Comparison of ENCODE assay signal across 22 cellular contexts in genomic region chr1:192100686-192101468, GRCh38. TPM values are rescaled to one million over a fixed set of nuclear protein-coding genes. Genes with fewer than 3 reads are reported as not detected.
DNase-seq lines count a peak whose midpoint lies in the region; ATAC-seq, FAIRE-seq and TF ChIP-seq lines count a peak whose summit lies in the region.
"Had no signal": no experiment of that assay in that cellular context is flagged by ENCODE, and none has a peak within 500 bp of the region (broad histone marks: within the 10 kb centered on the region; RNA-seq: fewer than 3 reads in every experiment).

No MANE protein-coding gene starts in this region.

- H3K9ac ChIP-seq in H1 (replicated peaks in 1 of 4; ENCODE audit: extremely low read depth in 1 of 4, low read depth in 3 of 4, low read length in 3 of 4): no peak overlapping the region
- no peak overlapping the region for H3K9ac ChIP-seq in keratinocyte (ENCODE audit: control insufficient read depth, extremely low read depth, insufficient read depth, low read length)
- H3K9ac ChIP-seq: KMS-11 had no signal

- H4K8ac ChIP-seq in H1 (ENCODE audit: extremely low read depth, insufficient read depth, low read length): no peak overlapping the region

- H2AFZ ChIP-seq in H1 (ENCODE audit: low read length): no peak overlapping the region
- peak overlapping the region; percentile 46 for H2AFZ ChIP-seq in keratinocyte (ENCODE audit: control insufficient read depth, low read length)

- H2BK12ac ChIP-seq in H1 (ENCODE audit: low read depth, low read length): no peak overlapping the region

- H3K27ac ChIP-seq in H1 (ENCODE audit: low read depth, low read length) (no peak overlapping the region), keratinocyte (ENCODE audit: control insufficient read depth, insufficient read depth, low read length) (no peak overlapping the region)
- H3K27ac ChIP-seq: A549, KMS-11, SJSA1 had no signal

- dilution Hi-C loops in keratinocyte (cut with MboI; ENCODE audit: extremely low pct_ligation_motif_present, low sequenced_read_pairs): no loop called here

- no peak for TF ChIP-seq POLR2A in H1 (IDR thresholded peaks at IDR 0.05; ENCODE audit: control extremely low read depth in 1 of 2, low read depth in 2 of 2, low read length in 2 of 2)

- H3K4me3 ChIP-seq in H1 (ENCODE audit: extremely low read depth in 1 of 4, insufficient read depth in 2 of 4, low read depth in 3 of 4, low read length in 4 of 4) (no peak overlapping the region), keratinocyte (ENCODE audit: control insufficient read depth in 2 of 3, extremely low read depth in 1 of 3, insufficient read depth in 2 of 3, low read depth in 1 of 3, low read length in 3 of 3) (no peak overlapping the region)
- H3K4me3 ChIP-seq: A549, HAP-1, SJSA1 had no signal

- peak; percentile 16 for FAIRE-seq in D721Med (lab: Jason Lieb, UNC)
- FAIRE-seq in H1 (lab: Jason Lieb, UNC): no peak
- FAIRE-seq in keratinocyte (lab: Jason Lieb, UNC): peak; percentile 75
- FAIRE-seq: A549 had no signal

- no peak overlapping the region for H3K56ac ChIP-seq in H1 (replicated peaks; ENCODE audit: insufficient read length, low read depth, low read length)

- H3K36me3 ChIP-seq in H1 (ENCODE audit: control insufficient read depth in 2 of 4, insufficient read depth in 4 of 4, low read length in 3 of 4) (no peaks in the 10 kb centered on the region), keratinocyte (ENCODE audit: control insufficient read depth in 2 of 2, extremely low read depth in 1 of 2, insufficient read depth in 2 of 2, low read length in 2 of 2) (no peaks in the 10 kb centered on the region)
- H3K36me3 ChIP-seq: HAP-1, SJSA1 had no signal

- H3K9me3 ChIP-seq in H1 (ENCODE audit: insufficient read depth in 2 of 2, low read depth in 1 of 2, low read length in 1 of 2): no peaks in the 10 kb centered on the region
- no peaks in the 10 kb centered on the region for H3K9me3 ChIP-seq in keratinocyte (ENCODE audit: control insufficient read depth, low read depth, low read length)
- H3K9me3 ChIP-seq: A549, HAP-1, SJSA1 had no signal

- no peak overlapping the region for H3K14ac ChIP-seq in H1 (ENCODE audit: insufficient read length)

- H4K20me1 ChIP-seq in H1 (replicated peaks in 1 of 2; ENCODE audit: control insufficient read depth in 1 of 2, insufficient read depth in 2 of 2, low read length in 2 of 2) (no peaks in the 10 kb centered on the region), keratinocyte (ENCODE audit: control insufficient read depth, extremely low read depth, insufficient read depth, low read length) (no peaks in the 10 kb centered on the region)

- no peaks in the 10 kb centered on the region for H3K79me1 ChIP-seq in H1 (ENCODE audit: low read depth, low read length)

- no peak overlapping the region for H2BK5ac ChIP-seq in H1 (ENCODE audit: low read depth, low read length)

- TF ChIP-seq CTCF in D721Med (IDR thresholded peaks at IDR 0.05; ENCODE audit: insufficient read depth, missing control alignments) (no peak), H1 (IDR thresholded peaks at IDR 0.05; ENCODE audit: control extremely low read depth in 1 of 3, insufficient read depth in 1 of 3, low read depth in 1 of 3, low read length in 3 of 3) (no peak), keratinocyte (optimal IDR thresholded peaks at IDR 0.05 in 1 of 3, IDR thresholded peaks at IDR 0.05 in 1 of 3, conservative IDR thresholded peaks at IDR 0.05 in 1 of 3; ENCODE audit: extremely low read depth in 1 of 3, insufficient read depth in 2 of 3, low read length in 3 of 3) (no peak)

- intact Hi-C loops in left ventricle myocardium superior (cut with micrococcal nuclease): no loop called here
- intact Hi-C loops in Right ventricle myocardium inferior (cut with DNase I): no loop called here

- no peak for ATAC-seq in left ventricle myocardium superior
- no peak for ATAC-seq in HG02840 (IDR thresholded peaks at IDR 0.05; ENCODE audit: low FRiP score, unreplicated experiment)
- ATAC-seq in Right ventricle myocardium inferior: no peak
- ATAC-seq: A549 had no signal

- no peak for TF ChIP-seq RAD21 in H1 (IDR thresholded peaks at IDR 0.05 in 1 of 2, conservative IDR thresholded peaks at IDR 0.05 in 1 of 2; ENCODE audit: low read depth in 2 of 2, low read length in 2 of 2)

- H3K27me3 ChIP-seq in H1 (replicated peaks in 1 of 4; ENCODE audit: control insufficient read depth in 3 of 4, extremely low read depth in 1 of 4, insufficient read depth in 3 of 4, low read length in 3 of 4): peaks cover 0 to 2% (median 0%) of the 10 kb centered on the region in 4 experiments; a peak in 1 of 7 replicates
- no peaks in the 10 kb centered on the region for H3K27me3 ChIP-seq in keratinocyte (ENCODE audit: control insufficient read depth, extremely low read depth, insufficient read depth, low read length)
- H3K27me3 ChIP-seq: SJSA1 had no signal

- DNase-seq in D721Med (ENCODE audit: insufficient read length, low spot score) (no peak), HT-29 (ENCODE audit: low spot score) (peak; percentile 9), H1 (ENCODE audit: low read depth in 1 of 2, low spot score in 2 of 2) (no peak), keratinocyte (ENCODE audit: low read depth, low spot score) (no peak), left ventricle myocardium superior (no peak), Right ventricle myocardium inferior (ENCODE audit: missing footprints) (no peak)
- no peak for DNase-seq in activated naive CD4-positive, alpha-beta T cell treated with Interleukin-2 at 50 U/mL for 16 hours
- DNase-seq: CD4-positive, alpha-beta T cell; NCI-H1417 treated with DMSO at 0.1 percent for 48 hours; NCI-H187 treated with DMSO at 0.1 percent for 48 hours; NCI-H226; NCI-H524; NCI-H82; OCI-M1; RPMI8226 had no signal

- no peaks in the 10 kb centered on the region for H3K4me1 ChIP-seq in H1 (replicated peaks in 1 of 4; ENCODE audit: control insufficient read depth in 3 of 4, insufficient read depth in 4 of 4, low read length in 3 of 4)
- H3K4me1 ChIP-seq in keratinocyte (ENCODE audit: control insufficient read depth, extremely low read depth, insufficient read depth, low read length): peaks cover 4% of the 10 kb centered on the region
- H3K4me1 ChIP-seq: A549, HAP-1, SJSA1 had no signal

- H3K18ac ChIP-seq in H1 (ENCODE audit: extremely low read depth, low read length): no peak overlapping the region

- TF ChIP-seq EP300 in H1 (IDR thresholded peaks at IDR 0.05; ENCODE audit: borderline replicate concordance in 1 of 2, low read depth in 2 of 2, low read length in 2 of 2): no peak

- no peak overlapping the region for H3K4me2 ChIP-seq in H1 (ENCODE audit: insufficient read depth in 1 of 2, low read depth in 2 of 2, low read length in 2 of 2)
- no peak overlapping the region for H3K4me2 ChIP-seq in keratinocyte (ENCODE audit: control insufficient read depth, extremely low read depth, insufficient read depth, low read depth, low read length)
- H3K4me2 ChIP-seq: A549, KMS-11 had no signal

- WGBS in H1 (ENCODE audit: extremely low coverage in 1 of 2, insufficient coverage in 1 of 2, insufficient read length in 1 of 2, insufficient replicate concordance in 2 of 2, low coverage in 1 of 2, low lambda C conversion rate in 2 of 2, missing lambda C conversion rate in 1 of 2), 2 experiments: 88% methylated on average over 6 of the region's 6 CpGs; no CpG with 5 or more reads in 1 of the 2 experiments

- no peak overlapping the region for H4K91ac ChIP-seq in H1 (replicated peaks; ENCODE audit: insufficient read length, low read length)

- H2AK5ac ChIP-seq in H1 (ENCODE audit: low read depth, low read length): no peak overlapping the region

- H3K23me2 ChIP-seq in H1 (ENCODE audit: low read depth, low read length): no peaks in the 10 kb centered on the region

- no peak overlapping the region for H3K4ac ChIP-seq in H1 (replicated peaks; ENCODE audit: insufficient read length, low read depth, low read length)

- H3K9me1 ChIP-seq in keratinocyte (ENCODE audit: control insufficient read depth, extremely low read depth, insufficient read depth, low read length): no peaks in the 10 kb centered on the region

- no peak overlapping the region for H2BK20ac ChIP-seq in H1 (ENCODE audit: low read length)

- no peak overlapping the region for H3K23ac ChIP-seq in H1 (ENCODE audit: insufficient read length)

- POLR2A ChIA-PET in H1 (lab: Charles Lee; ENCODE audit: partially characterized antibody): no interaction called here

- no peak overlapping the region for H2BK15ac ChIP-seq in H1 (ENCODE audit: low read length)

- H3K79me2 ChIP-seq in H1 (ENCODE audit: control insufficient read depth in 1 of 2, insufficient read depth in 2 of 2, low read length in 2 of 2) (no peaks in the 10 kb centered on the region), keratinocyte (ENCODE audit: control insufficient read depth, insufficient read depth, low read length) (no peaks in the 10 kb centered on the region)

- CTCF ChIA-PET in H1 (lab: Charles Lee; ENCODE audit: partially characterized antibody): interaction anchor here (1.3 kb wide), 1 partner anchor 12 kb away, joined by 3 read pairs; no protein-coding TSS in a partner anchor

- no peak overlapping the region for H4K5ac ChIP-seq in H1 (ENCODE audit: insufficient read length, low read depth, low read length)

- H2BK120ac ChIP-seq in H1 (replicated peaks; ENCODE audit: low read depth, low read length): no peak overlapping the region

TF ChIP-seq in H1, 55 proteins besides CTCF, POLR2A, EP300 and RAD21 (continues in another document):
- no peak for TF ChIP-seq SRF (IDR thresholded peaks at IDR 0.05; ENCODE audit: low read depth, low read length)

RNA-seq across cellular contexts. Expression of gene RGS18, which starts 57.4 kb away (rescaled TPM):
- total RNA-seq in HT-29 (2014; rRNA removed; shearing (Covaris generic)): not detected in 2 replicates
- not detected in 2 replicates for total RNA-seq in H1 (2021; fragmentation: NEBNext Ultra II Directional; extraction: Animal tissue kit (Norgen Biotek cat#: 25700))
- polyA plus RNA-seq in H1 (2011; rRNA removed): not detected in 2 replicates
- not detected for polyA plus RNA-seq in H1 (2011; cell fraction: cytosol; rRNA removed)
- polyA plus RNA-seq in H1 (2011; cell fraction: nucleus; rRNA removed): not detected
- polyA plus RNA-seq in H1 (2012, experiment 1 of 2): not detected in 4 replicates
- not detected for polyA plus RNA-seq in H1 (2012, experiment 2 of 2)
- polyA plus RNA-seq in H1 (2013, experiment 1 of 2): not detected
- not detected for polyA plus RNA-seq in H1 (2013, experiment 2 of 2)
- polyA minus RNA-seq in H1 (2011; rRNA and poly(A)+ RNA removed): not detected in 2 replicates
- not detected for polyA minus RNA-seq in H1 (2011; cell fraction: cytosol; rRNA and poly(A)+ RNA removed)
- not detected for polyA minus RNA-seq in H1 (2011; cell fraction: nucleus; rRNA and poly(A)+ RNA removed)
- polyA plus RNA-seq in keratinocyte: 0.67 to 1.6 TPM (median 1.5 TPM) in 3 replicates
- polyA plus RNA-seq in keratinocyte (2011; ENCODE audit: low read depth): not detected
- polyA plus RNA-seq in keratinocyte (2011; cell fraction: cytosol; rRNA removed): 1.1 and 2.3 TPM in 2 replicates
- 2.7 and 2.8 TPM in 2 replicates for polyA plus RNA-seq in keratinocyte (2011; cell fraction: nucleus; rRNA removed)
- 0.10 and 1.3 TPM in 2 replicates for polyA plus RNA-seq in keratinocyte (2012; ENCODE audit: low replicate concordance)
- 0.23 to 0.35 TPM in 2 of 3 replicates, not detected in the other for polyA minus RNA-seq in keratinocyte
- polyA minus RNA-seq in keratinocyte (2011; cell fraction: cytosol; rRNA and poly(A)+ RNA removed): 1.2 TPM
- polyA minus RNA-seq in keratinocyte (2011; cell fraction: nucleus; rRNA and poly(A)+ RNA removed): 0.42 and 1.8 TPM in 2 replicates
- total RNA-seq in left ventricle myocardium superior: 1.4 TPM
- 1.3 TPM for total RNA-seq in Right ventricle myocardium inferior
- total RNA-seq: M059J, SJSA1 had no signal
- polyA plus RNA-seq: A549, BJ had no signal
